9 cellular contexts compared by ENCODE assay signal in the genomic region with DNA sequence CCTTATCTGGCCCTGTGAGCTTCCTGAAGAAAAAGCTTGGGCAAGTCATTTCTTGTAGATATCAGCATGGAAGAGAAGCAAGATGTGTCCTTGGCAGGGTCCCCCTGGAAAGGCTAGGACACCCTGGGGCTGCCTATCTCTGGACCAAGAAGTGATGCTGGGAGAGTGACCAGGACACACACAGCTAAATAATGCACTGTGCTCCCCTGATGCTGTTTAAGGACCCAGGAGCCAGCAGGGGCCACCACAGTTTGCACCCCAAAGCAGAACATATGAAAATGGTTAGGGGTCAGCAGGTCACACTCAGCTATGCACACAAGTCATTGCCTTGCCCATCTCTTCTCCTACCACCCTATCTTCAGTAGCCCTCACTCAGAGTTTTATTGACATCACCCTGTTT. TPM values are rescaled to one million over a fixed set of nuclear protein-coding genes. Genes with fewer than 3 reads are reported as not detected.
"Had no signal": no experiment of that assay in that cellular context is flagged by ENCODE, and none has a peak within 500 bp of the region (broad histone marks: within the 10 kb centered on the region; RNA-seq: fewer than 3 reads in every experiment).

No MANE protein-coding gene starts in this region.

- H3K4me2 ChIP-seq: GM23338 had no signal

- H3K4me1 ChIP-seq: HAP-1 had no signal

- H3K36me3 ChIP-seq: HAP-1 had no signal

- H3K27ac Mint-ChIP-seq: GM23338, H9, HFFc6 had no signal

- H2AFZ ChIP-seq: GM23248, GM23338 had no signal

- H3K9me3 Mint-ChIP-seq: GM23338, H9, HFFc6 had no signal

- H3K4me3 Mint-ChIP-seq: GM23338, H9, HFFc6 had no signal

- H3K4me1 Mint-ChIP-seq: GM23338 had no signal

- H3K9ac ChIP-seq: GM23248 had no signal

- H3K27ac ChIP-seq: GM23248 had no signal

- H3K9me3 ChIP-seq: HAP-1 had no signal

- ATAC-seq: GM23338, HCT116 had no signal

- H3K4me3 ChIP-seq: GM23248, GM23338, HAP-1 had no signal

- DNase-seq: GM23248, GOT3, H9, HCEC 1CT, HFFc6 had no signal

RNA-seq across cellular contexts. Expression of gene GPR26, which starts 47.9 kb away (rescaled TPM):
- total RNA-seq: GM23248, H4, HFFc6 had no signal
- polyA plus RNA-seq: GM23248 had no signal
